In genomic region chr20:58651823-58652605, GRCh38 we compare ENCODE assay signal across 1 cellular context.
TF ChIP-seq lines count a peak whose summit lies in the region.

No MANE protein-coding gene starts in this region.

TF ChIP-seq in GM12878, 131 proteins besides CTCF, POLR2A, EP300 and RAD21 (continued from another document):
- TF ChIP-seq TCF7 (IDR thresholded peaks at IDR 0.05; ENCODE audit: borderline replicate concordance) (no peak), GABPA (IDR thresholded peaks at IDR 0.05; ENCODE audit: low read depth) (peak; percentile 68), NBN (IDR thresholded peaks at IDR 0.05) (0 out of 2 replicates have a peak, but pooled peaks have one; percentile 42), SREBF2 (IDR thresholded peaks at IDR 0.05; ENCODE audit: low read length) (no peak), MEF2B (IDR thresholded peaks at IDR 0.05; ENCODE audit: partially characterized antibody, poor library complexity, severe bottlenecking) (no peak), REST (IDR thresholded peaks at IDR 0.05; ENCODE audit: low read depth, low read length) (no peak), ATF7 (IDR thresholded peaks at IDR 0.05; ENCODE audit: low read depth) (peak; percentile 66), USF2 (IDR thresholded peaks at IDR 0.05; ENCODE audit: borderline replicate concordance, low read depth, low read length) (no peak), SP1 (IDR thresholded peaks at IDR 0.05; ENCODE audit: low read depth, low read length) (no peak)
